Comparison of ENCODE assay signal across 12 cellular contexts in the genomic region with DNA sequence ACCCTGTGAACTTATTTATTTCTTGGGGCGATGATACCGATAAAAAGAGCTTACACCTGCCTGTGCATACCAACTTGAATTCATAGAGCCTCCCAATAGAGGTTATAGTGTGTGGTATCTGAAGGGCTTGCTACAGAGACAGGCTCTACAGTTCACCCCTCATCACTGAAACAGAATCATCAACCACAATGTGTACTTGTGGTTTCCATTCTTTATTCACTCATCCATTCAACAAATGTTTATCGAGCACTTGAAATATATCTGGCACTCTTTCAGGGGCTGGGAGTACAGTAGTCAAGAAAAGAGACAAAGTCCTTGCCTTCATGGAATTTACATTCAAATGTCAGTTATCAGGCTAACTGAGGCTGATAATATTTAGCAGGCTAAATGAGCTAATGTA.
DNase-seq lines count a peak whose midpoint lies in the region; TF ChIP-seq lines count a peak whose summit lies in the region.
"Had no signal": no experiment of that assay in that cellular context is flagged by ENCODE, and none has a peak within 500 bp of the region (broad histone marks: within the 10 kb centered on the region; RNA-seq: fewer than 3 reads in every experiment).

No MANE protein-coding gene starts in this region.

- H3K4me3 ChIP-seq in KMS-11 (IDR thresholded peaks at IDR 0.05; ENCODE audit: insufficient read depth, low read depth, low read length) (no peak overlapping the region), thyroid gland (replicated peaks in 1 of 3) (no peak overlapping the region), H7 (ENCODE audit: insufficient read depth, low read depth, low read length) (no peak overlapping the region)
- H3K4me3 ChIP-seq: gastrocnemius medialis, K562, ovary had no signal

- TF ChIP-seq CTCF in KMS-11 (conservative IDR thresholded peaks at IDR 0.05; ENCODE audit: low read depth, low read length): no peak
- no peak for TF ChIP-seq CTCF in thyroid gland (IDR thresholded peaks at IDR 0.05)

- peak overlapping the region; percentile 26; the same call in 1 of the 2 replicates for H3K4me2 ChIP-seq in KMS-11

- 67 to 79% methylated on average over 3 of the region's 3 CpGs for WGBS in thyroid gland, 2 donors

- H4K20me1 ChIP-seq in KMS-11 (ENCODE audit: insufficient read depth): no peaks in the 10 kb centered on the region

- no peak for TF ChIP-seq POLR2A in thyroid gland (IDR thresholded peaks at IDR 0.05)

- no peak overlapping the region for H3K27ac ChIP-seq in KMS-11
- H3K27ac ChIP-seq in thyroid gland: no peak overlapping the region
- H3K27ac ChIP-seq: gastrocnemius medialis, ovary had no signal

- DNase-seq in DMS153 treated with DMSO at 0.1 percent for 48 hours (lab: John Stamatoyannopoulos, UW; ENCODE audit: unreplicated experiment): peak; percentile 5
- DNase-seq in SHP77 treated with DMSO at 0.1 percent for 48 hours (lab: John Stamatoyannopoulos, UW): peak; percentile 34
- peak; percentile 73 for DNase-seq in kidney glomerular epithelial cell (lab: John Stamatoyannopoulos, UW)
- no peak for DNase-seq in NCI-H1694 (lab: John Stamatoyannopoulos, UW)
- no peak for DNase-seq in thyroid gland
- no peak for DNase-seq in H7
- no peak for DNase-seq in ecto neural progenitor cell (ENCODE audit: low spot score)
- DNase-seq: gastrocnemius medialis; ovary; stimulated activated CD4-positive, alpha-beta T cell treated with anti-CD3 and anti-CD28 coated beads, Interleukin-4, amount 100 ng/mL, for 1 hour had no signal

- H3K27me3 ChIP-seq in KMS-11 (ENCODE audit: insufficient read depth, low read depth) (no peaks in the 10 kb centered on the region), thyroid gland (no peaks in the 10 kb centered on the region), H7 (ENCODE audit: control insufficient read depth, insufficient read depth, low read length) (no peaks in the 10 kb centered on the region)
- H3K27me3 ChIP-seq: gastrocnemius medialis, ovary had no signal

- H3K9me3 ChIP-seq in thyroid gland: no peaks in the 10 kb centered on the region
- H3K9me3 ChIP-seq: gastrocnemius medialis, ovary had no signal

- H3K36me3 ChIP-seq in KMS-11 (ENCODE audit: insufficient read depth) (no peaks in the 10 kb centered on the region), thyroid gland (no peaks in the 10 kb centered on the region), H7 (replicated peaks; ENCODE audit: control insufficient read depth, insufficient read depth, low read length) (no peaks in the 10 kb centered on the region)
- H3K36me3 ChIP-seq: ovary had no signal

- no peak overlapping the region for H3K9ac ChIP-seq in KMS-11

- H3K4me1 ChIP-seq in KMS-11 (ENCODE audit: low read depth, poor library complexity, severe bottlenecking): peaks cover 29% of the 10 kb centered on the region
- peaks cover 21 to 29% of the 10 kb centered on the region in 2 donors for H3K4me1 ChIP-seq in thyroid gland
- H3K4me1 ChIP-seq: gastrocnemius medialis had no signal

- H3K79me2 ChIP-seq in KMS-11 (ENCODE audit: insufficient read depth, low read depth): no peaks in the 10 kb centered on the region

- intact Hi-C loops in thyroid gland (cut with DNase I): no loop called here

- H2AFZ ChIP-seq in KMS-11 (ENCODE audit: low read depth): no peak overlapping the region

Comparison
In these comparisons a context has a peak if more than half of its experiments do, and no peak if none do; other contexts are left out.
1. DNase-seq: peak in DMS153 treated with DMSO at 0.1 percent for 48 hours (single experiment), SHP77 treated with DMSO at 0.1 percent for 48 hours (single experiment) and kidney glomerular epithelial cell (single experiment); none in NCI-H1694 (single experiment), thyroid gland (0 of 2), H7 (single experiment) and ecto neural progenitor cell (single experiment).